8 cellular contexts compared by ENCODE assay signal in genomic region chr19:11418518-11419506, GRCh38. TPM values are rescaled to one million over a fixed set of nuclear protein-coding genes. Genes with fewer than 3 reads are reported as not detected.
DNase-seq lines count a peak whose midpoint lies in the region; ATAC-seq, FAIRE-seq and TF ChIP-seq lines count a peak whose summit lies in the region.

Gene RGL3 (minus strand): TSS chr19:11419314. CDS start chr19:11419278, 36 bp downstream.

- CTCF ChIA-PET in A549 (lab: Yijun Ruan, JAX): interaction anchor here (0.7 to 6.3 kb wide), 6 partner anchors 12 to 64 kb away, joined by 3 to 40 read pairs (median 3); partner anchors contain the start of genes EPOR, ODAD3 and PRKCSH

- TF ChIP-seq RAD21 in A549 (conservative IDR thresholded peaks at IDR 0.05 in 1 of 2, IDR thresholded peaks at IDR 0.05 in 1 of 2): no peak

- DNase-seq in A549 (ENCODE audit: low read depth in 1 of 2, low spot score in 1 of 2): no peak
- DNase-seq in HTR-8/SVneo (ENCODE audit: insufficient read length, low spot score): no peak
- DNase-seq in activated T-helper 2 cell treated with anti-CD3 and anti-CD28 coated beads, Interferon-gamma antibody, Interleukin-2, Interleukin-4, amounts not matched to agents 10 μg/mL and 5 μg/mL and 100 μg/mL, durations not matched to agents 14 hours and 24 hours and 36 hours (ENCODE audit: low spot score): no peak
- DNase-seq in kidney epithelial cell (ENCODE audit: low read depth): no peak
- no peak for DNase-seq in thoracic aorta (ENCODE audit: low spot score)
- DNase-seq in NCI-H187 treated with DMSO at 0.1 percent for 48 hours (lab: John Stamatoyannopoulos, UW): no peak
- no peak for DNase-seq in stimulated activated CD4-positive, alpha-beta T cell treated with anti-CD3 and anti-CD28 coated beads, Interleukin-1b, Interleukin-23, amount 100 ng/mL, for 48 hours

- TF ChIP-seq CTCF in A549 (IDR thresholded peaks at IDR 0.05) (no peak), kidney epithelial cell (IDR thresholded peaks at IDR 0.05; ENCODE audit: insufficient read depth, low read length, poor library complexity, severe bottlenecking) (no peak), thoracic aorta (IDR thresholded peaks at IDR 0.05) (no peak)

- POLR2A ChIA-PET in A549 (lab: Yijun Ruan, JAX): interaction anchor here (1.0 to 3.5 kb wide), 2 partner anchors 16 to 44 kb away, joined by 3 to 11 read pairs; partner anchors contain the start of genes ODAD3 and SWSAP1

- no peak for TF ChIP-seq EP300 in A549 (IDR thresholded peaks at IDR 0.05)

- no peaks in the 10 kb centered on the region for H3K9me3 ChIP-seq in A549
- H3K9me3 ChIP-seq in thoracic aorta: no peaks in the 10 kb centered on the region

- H3K4me1 ChIP-seq in A549 (no peaks in the 10 kb centered on the region), thoracic aorta (ENCODE audit: control insufficient read depth in 1 of 2, low read depth in 2 of 2) (peaks cover 17 to 45% of the 10 kb centered on the region in 2 donors)

- peak within 1 kb of the TSS; percentile 51 to 76; a peak in 5 of 6 replicates for H3K27ac ChIP-seq in A549
- peak within 1 kb of the TSS; percentile 38 to 52 for H3K27ac ChIP-seq in thoracic aorta

- H3K27me3 Mint-ChIP-seq in activated T-helper 2 cell treated with anti-CD3 and anti-CD28 coated beads, Interferon-gamma antibody, Interleukin-2, Interleukin-4, amounts not matched to agents 10 μg/mL and 5 μg/mL and 100 μg/mL, durations not matched to agents 14 hours and 24 hours and 36 hours (ENCODE audit: low read depth): peaks cover 57% of the 10 kb centered on the region

- H3K27me3 ChIP-seq in kidney epithelial cell (ENCODE audit: control insufficient read depth, insufficient read depth, low read length): peaks cover 61% of the 10 kb centered on the region
- H3K27me3 ChIP-seq in thoracic aorta (replicated peaks; ENCODE audit: insufficient read depth): peaks cover 13% of the 10 kb centered on the region

- no peak within 1 kb of the TSS for H3K27ac Mint-ChIP-seq in activated T-helper 2 cell treated with anti-CD3 and anti-CD28 coated beads, Interferon-gamma antibody, Interleukin-2, Interleukin-4, amounts not matched to agents 10 μg/mL and 5 μg/mL and 100 μg/mL, durations not matched to agents 14 hours and 24 hours and 36 hours

- 16% methylated on average over 13 of the region's 73 CpGs for WGBS in A549 (ENCODE audit: missing lambda C conversion rate)

- peak within 1 kb of the TSS; percentile 61 for H3K4me3 Mint-ChIP-seq in activated T-helper 2 cell treated with anti-CD3 and anti-CD28 coated beads, Interferon-gamma antibody, Interleukin-2, Interleukin-4, amounts not matched to agents 10 μg/mL and 5 μg/mL and 100 μg/mL, durations not matched to agents 14 hours and 24 hours and 36 hours (ENCODE audit: low read depth)

- peaks cover 19% of the 10 kb centered on the region for H3K4me1 Mint-ChIP-seq in activated T-helper 2 cell treated with anti-CD3 and anti-CD28 coated beads, Interferon-gamma antibody, Interleukin-2, Interleukin-4, amounts not matched to agents 10 μg/mL and 5 μg/mL and 100 μg/mL, durations not matched to agents 14 hours and 24 hours and 36 hours (ENCODE audit: low read depth)

- H3K4me3 ChIP-seq in A549 (peak within 1 kb of the TSS; percentile 55), kidney epithelial cell (ENCODE audit: low read depth, low read length) (peak within 1 kb of the TSS; percentile 48), thoracic aorta (peak within 1 kb of the TSS; percentile 74)

- peak; percentile 72 to 81 for ATAC-seq in A549
- peak; percentile 33 for ATAC-seq in thoracic aorta (ENCODE audit: insufficient number of reproducible peaks, low FRiP score, low read depth)
- no peak for ATAC-seq in GM18511 (IDR thresholded peaks at IDR 0.05; ENCODE audit: unreplicated experiment)

- intact Hi-C loops in activated T-helper 2 cell treated with anti-CD3 and anti-CD28 coated beads, Interferon-gamma antibody, Interleukin-2, Interleukin-4, amounts not matched to agents 10 μg/mL and 5 μg/mL and 100 μg/mL, durations not matched to agents 14 hours and 24 hours and 36 hours (cut with micrococcal nuclease): no loop called here

- FAIRE-seq in A549 (lab: Jason Lieb, UNC) (no peak), HTR-8/SVneo (lab: Jason Lieb, UNC) (peak; percentile 66)

- no peaks in the 10 kb centered on the region for H3K36me3 Mint-ChIP-seq in activated T-helper 2 cell treated with anti-CD3 and anti-CD28 coated beads, Interferon-gamma antibody, Interleukin-2, Interleukin-4, amounts not matched to agents 10 μg/mL and 5 μg/mL and 100 μg/mL, durations not matched to agents 14 hours and 24 hours and 36 hours (ENCODE audit: low read depth)

- H3K4me2 ChIP-seq in A549: peak within 1 kb of the TSS; percentile 85

- H3K36me3 ChIP-seq in kidney epithelial cell (ENCODE audit: control insufficient read depth, insufficient read depth, low read length) (no peaks in the 10 kb centered on the region), thoracic aorta (no peaks in the 10 kb centered on the region)

- TF ChIP-seq POLR2A in A549 (IDR thresholded peaks at IDR 0.05; ENCODE audit: low read length): no peak

- no peaks in the 10 kb centered on the region for H3K9me3 Mint-ChIP-seq in activated T-helper 2 cell treated with anti-CD3 and anti-CD28 coated beads, Interferon-gamma antibody, Interleukin-2, Interleukin-4, amounts not matched to agents 10 μg/mL and 5 μg/mL and 100 μg/mL, durations not matched to agents 14 hours and 24 hours and 36 hours

TF ChIP-seq in A549, 52 proteins besides CTCF, POLR2A, EP300 and RAD21 (continues in another document):
- no peak for TF ChIP-seq BCL3 (IDR thresholded peaks at IDR 0.05)
- TF ChIP-seq CEBPB (IDR thresholded peaks at IDR 0.05): no peak
- TF ChIP-seq HOXA7 (CRISPR knock-in tag; IDR thresholded peaks at IDR 0.05): no peak
- no peak for TF ChIP-seq ZSCAN20 (CRISPR knock-in tag; IDR thresholded peaks at IDR 0.05)
- TF ChIP-seq, protein P1, sequence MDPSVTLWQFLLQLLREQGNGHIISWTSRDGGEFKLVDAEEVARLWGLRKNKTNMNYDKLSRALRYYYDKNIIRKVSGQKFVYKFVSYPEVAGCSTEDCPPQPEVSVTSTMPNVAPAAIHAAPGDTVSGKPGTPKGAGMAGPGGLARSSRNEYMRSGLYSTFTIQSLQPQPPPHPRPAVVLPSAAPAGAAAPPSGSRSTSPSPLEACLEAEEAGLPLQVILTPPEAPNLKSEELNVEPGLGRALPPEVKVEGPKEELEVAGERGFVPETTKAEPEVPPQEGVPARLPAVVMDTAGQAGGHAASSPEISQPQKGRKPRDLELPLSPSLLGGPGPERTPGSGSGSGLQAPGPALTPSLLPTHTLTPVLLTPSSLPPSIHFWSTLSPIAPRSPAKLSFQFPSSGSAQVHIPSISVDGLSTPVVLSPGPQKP (IDR thresholded peaks at IDR 0.05; ENCODE audit: low read depth, low read length): no peak
- no peak for TF ChIP-seq FOSB (CRISPR knock-in tag; IDR thresholded peaks at IDR 0.05)
- no peak for TF ChIP-seq RNF2 (IDR thresholded peaks at IDR 0.05; ENCODE audit: borderline replicate concordance, low read depth)
- TF ChIP-seq ZNF302 (CRISPR knock-in tag; IDR thresholded peaks at IDR 0.05): no peak
- no peak for TF ChIP-seq HOXB13 (CRISPR knock-in tag; IDR thresholded peaks at IDR 0.05; ENCODE audit: low read depth)
- no peak for TF ChIP-seq EHMT2 (IDR thresholded peaks at IDR 0.05; ENCODE audit: low read depth)
- TF ChIP-seq, protein P2, sequence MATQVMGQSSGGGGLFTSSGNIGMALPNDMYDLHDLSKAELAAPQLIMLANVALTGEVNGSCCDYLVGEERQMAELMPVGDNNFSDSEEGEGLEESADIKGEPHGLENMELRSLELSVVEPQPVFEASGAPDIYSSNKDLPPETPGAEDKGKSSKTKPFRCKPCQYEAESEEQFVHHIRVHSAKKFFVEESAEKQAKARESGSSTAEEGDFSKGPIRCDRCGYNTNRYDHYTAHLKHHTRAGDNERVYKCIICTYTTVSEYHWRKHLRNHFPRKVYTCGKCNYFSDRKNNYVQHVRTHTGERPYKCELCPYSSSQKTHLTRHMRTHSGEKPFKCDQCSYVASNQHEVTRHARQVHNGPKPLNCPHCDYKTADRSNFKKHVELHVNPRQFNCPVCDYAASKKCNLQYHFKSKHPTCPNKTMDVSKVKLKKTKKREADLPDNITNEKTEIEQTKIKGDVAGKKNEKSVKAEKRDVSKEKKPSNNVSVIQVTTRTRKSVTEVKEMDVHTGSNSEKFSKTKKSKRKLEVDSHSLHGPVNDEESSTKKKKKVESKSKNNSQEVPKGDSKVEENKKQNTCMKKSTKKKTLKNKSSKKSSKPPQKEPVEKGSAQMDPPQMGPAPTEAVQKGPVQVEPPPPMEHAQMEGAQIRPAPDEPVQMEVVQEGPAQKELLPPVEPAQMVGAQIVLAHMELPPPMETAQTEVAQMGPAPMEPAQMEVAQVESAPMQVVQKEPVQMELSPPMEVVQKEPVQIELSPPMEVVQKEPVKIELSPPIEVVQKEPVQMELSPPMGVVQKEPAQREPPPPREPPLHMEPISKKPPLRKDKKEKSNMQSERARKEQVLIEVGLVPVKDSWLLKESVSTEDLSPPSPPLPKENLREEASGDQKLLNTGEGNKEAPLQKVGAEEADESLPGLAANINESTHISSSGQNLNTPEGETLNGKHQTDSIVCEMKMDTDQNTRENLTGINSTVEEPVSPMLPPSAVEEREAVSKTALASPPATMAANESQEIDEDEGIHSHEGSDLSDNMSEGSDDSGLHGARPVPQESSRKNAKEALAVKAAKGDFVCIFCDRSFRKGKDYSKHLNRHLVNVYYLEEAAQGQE (IDR thresholded peaks at IDR 0.05): no peak
- TF ChIP-seq CHD2 (IDR thresholded peaks at IDR 0.05; ENCODE audit: low read length, partially characterized antibody): no peak

RNA-seq across cellular contexts. Expression of gene RGL3, which starts in this region (rescaled TPM):
- 1.5 and 1.8 TPM in 2 replicates for polyA plus RNA-seq in A549 (2011; rRNA removed)
- 1.6 and 1.7 TPM in 2 replicates for polyA plus RNA-seq in A549 (2012; cell fraction: cytosol; rRNA removed)
- polyA plus RNA-seq in A549 (2012; cell fraction: nucleus; rRNA removed): 27.8 and 32.9 TPM in 2 replicates
- 2.3 to 4.0 TPM (median 3.7 TPM) in 3 replicates for polyA plus RNA-seq in A549 (2017; fragmentation: RNase III; extraction: RNeasy Plus Mini Kit Qiagen cat#74134 plus additional on column Dnase treatment)
- polyA minus RNA-seq in A549 (2011; rRNA and poly(A)+ RNA removed): 1.5 and 2.0 TPM in 2 replicates
- not detected in 2 replicates for total RNA-seq in activated T-helper 2 cell treated with anti-CD3 and anti-CD28 coated beads, Interferon-gamma antibody, Interleukin-2, Interleukin-4, amounts not matched to agents 10 μg/mL and 5 μg/mL and 100 μg/mL, durations not matched to agents 14 hours and 24 hours and 36 hours
- 10.2 and 18.1 TPM in 2 replicates for total RNA-seq in kidney epithelial cell
- 10 to 100 TPM; 43.6 to 47.4 TPM for total RNA-seq in thoracic aorta

Comparison
In these comparisons a context has a peak if more than half of its experiments do, and no peak if none do; other contexts are left out.
1. RNA of gene RGL3 (total RNA-seq): 43.6 to 47.4 TPM in thoracic aorta and 10.2 to 18.1 TPM in kidney epithelial cell; not detected in activated T-helper 2 cell treated with anti-CD3 and anti-CD28 coated beads, Interferon-gamma antibody, Interleukin-2, Interleukin-4, amounts not matched to agents 10 μg/mL and 5 μg/mL and 100 μg/mL, durations not matched to agents 14 hours and 24 hours and 36 hours; every median in the first group is over 10 times any median in the second.
2. Peak in every context shown above with its lines, with median percentiles within 50 percentile points of each other: H3K4me3 ChIP-seq.